Comparison of ENCODE assay signal across 1 cellular context in genomic region chr20:64038252-64038578, GRCh38.
TF ChIP-seq lines count a peak whose summit lies in the region.

No MANE protein-coding gene starts in this region.

TF ChIP-seq in endothelial cell of umbilical vein, 7 proteins besides CTCF, POLR2A, EP300 and RAD21:
- TF ChIP-seq JUN (IDR thresholded peaks at IDR 0.05; ENCODE audit: borderline replicate concordance, insufficient read depth, insufficient read length, low read depth) (no peak), MAX (IDR thresholded peaks at IDR 0.05; ENCODE audit: insufficient read depth, insufficient read length) (no peak), MYC (IDR thresholded peaks at IDR 0.05; ENCODE audit: low read depth, low read length) (no peak), GATA2 (IDR thresholded peaks at IDR 0.05; ENCODE audit: insufficient read depth, insufficient read length, low read depth, low read length) (no peak), EZH2 (IDR thresholded peaks at IDR 0.05; ENCODE audit: borderline replicate concordance, low read depth, low read length, severe bottlenecking) (no peak), FOS (IDR thresholded peaks at IDR 0.05; ENCODE audit: borderline replicate concordance, insufficient read depth, low read length) (no peak), POLR2AphosphoS5 (IDR thresholded peaks at IDR 0.05; ENCODE audit: insufficient read depth, low read depth, low read length) (no peak)
TF ChIP-seq in endothelial cell of umbilical vein: peak in this region for 0.
